Comparison of ENCODE assay signal across 22 cellular contexts in the genomic region with DNA sequence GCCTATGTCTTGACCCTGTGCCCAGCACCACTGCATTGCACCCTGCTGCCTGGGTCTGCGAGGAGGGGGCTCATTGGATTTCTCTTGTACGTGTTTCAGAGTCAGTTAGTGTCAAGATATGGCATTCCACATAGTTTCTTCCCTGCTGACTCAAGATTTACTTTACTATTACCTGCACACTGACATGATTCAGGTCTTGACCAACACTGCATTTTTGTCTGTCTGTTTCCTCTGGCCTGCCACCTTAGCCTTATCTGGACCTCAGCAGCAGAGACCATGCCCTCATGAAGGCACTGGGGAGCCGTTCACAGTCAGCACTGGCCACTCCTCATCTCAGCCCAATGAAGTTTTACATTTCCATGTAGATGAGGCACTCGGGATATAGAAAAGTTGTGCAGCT.
DNase-seq lines count a peak whose midpoint lies in the region; ATAC-seq and TF ChIP-seq lines count a peak whose summit lies in the region.
"Had no signal": no experiment of that assay in that cellular context is flagged by ENCODE, and none has a peak within 500 bp of the region (broad histone marks: within the 10 kb centered on the region; RNA-seq: fewer than 3 reads in every experiment).

No MANE protein-coding gene starts in this region.

- H3K9me3 Mint-ChIP-seq in Caco-2 (ENCODE audit: unreplicated experiment), result no peaks in the 10 kb centered on the region
- H3K9me3 Mint-ChIP-seq: activated B cell treated with CpG ODN at 0.5 μM for 24 hours; activated T-helper 17 cell treated with anti-CD3 and anti-CD28 coated beads, Interleukin-2, amount 50 U/mL, for 72 hours; CD4-positive, alpha-beta T cell had no signal

- peak overlapping the region; percentile 82 for H3K27ac ChIP-seq in brain microvascular endothelial cell
- peak overlapping the region; percentile 84 for H3K27ac ChIP-seq in muscle layer of colon (ENCODE audit: low read depth, low read length)
- H3K27ac ChIP-seq in subcutaneous abdominal adipose tissue (ENCODE audit: low read depth, low read length), result peak overlapping the region; percentile 94

- no peak overlapping the region for H3K4me3 Mint-ChIP-seq in Caco-2 (ENCODE audit: unreplicated experiment)
- H3K4me3 Mint-ChIP-seq: activated B cell treated with CpG ODN at 0.5 μM for 24 hours; activated T-helper 17 cell treated with anti-CD3 and anti-CD28 coated beads, Interleukin-2, amount 50 U/mL, for 72 hours; CD4-positive, alpha-beta T cell had no signal

- H3K4me1 Mint-ChIP-seq in Caco-2 (ENCODE audit: low read depth, unreplicated experiment), result peaks cover 35% of the 10 kb centered on the region

- in situ Hi-C loops in brain microvascular endothelial cell (cut with HindIII; ENCODE audit: low pct_ligation_motif_present, low sequenced_read_pairs), result no loop called here

- no peaks in the 10 kb centered on the region; the same call in 1 of the 2 replicates for H3K36me3 ChIP-seq in Caco-2 (ENCODE audit: control insufficient read depth, insufficient read depth, low read length)
- peaks cover 5% of the 10 kb centered on the region for H3K36me3 ChIP-seq in brain microvascular endothelial cell (replicated peaks)
- no peaks in the 10 kb centered on the region for H3K36me3 ChIP-seq in muscle layer of colon (ENCODE audit: insufficient read depth, low read length)
- H3K36me3 ChIP-seq in subcutaneous abdominal adipose tissue (ENCODE audit: control insufficient read depth in 5 of 5, insufficient read depth in 5 of 5, low read length in 5 of 5), result peaks cover 0 to 32% (median 4%) of the 10 kb centered on the region in 5 donors
- no peaks in the 10 kb centered on the region for H3K36me3 ChIP-seq in mucosa of descending colon (ENCODE audit: low read depth)
- H3K36me3 ChIP-seq: adrenal gland had no signal

- no peaks in the 10 kb centered on the region for H3K27me3 Mint-ChIP-seq in Caco-2 (ENCODE audit: insufficient read depth, unreplicated experiment)
- H3K27me3 Mint-ChIP-seq: activated B cell treated with CpG ODN at 0.5 μM for 24 hours; activated T-helper 17 cell treated with anti-CD3 and anti-CD28 coated beads, Interleukin-2, amount 50 U/mL, for 72 hours; CD4-positive, alpha-beta T cell had no signal

- H3K4me1 ChIP-seq in Caco-2 (peaks cover 38% of the 10 kb centered on the region), muscle layer of colon (ENCODE audit: insufficient read depth, low read length) (peaks cover 73% of the 10 kb centered on the region), subcutaneous abdominal adipose tissue (ENCODE audit: control insufficient read depth in 5 of 5, insufficient read depth in 5 of 5, low read length in 5 of 5) (peaks cover 22 to 67% (median 56%) of the 10 kb centered on the region in 5 donors), mucosa of descending colon (ENCODE audit: low read depth) (no peaks in the 10 kb centered on the region)

- H3K4me3 ChIP-seq in Caco-2 (ENCODE audit: low read depth, low read length) (no peak overlapping the region), brain microvascular endothelial cell (ENCODE audit: low read depth, low read length) (no peak overlapping the region), muscle layer of colon (ENCODE audit: low read depth in 1 of 2, low read length in 2 of 2) (no peak overlapping the region), subcutaneous abdominal adipose tissue (ENCODE audit: low read depth in 1 of 5, low read length in 5 of 5) (no peak overlapping the region), mucosa of descending colon (no peak overlapping the region)
- H3K4me3 ChIP-seq: adrenal gland, SJSA1 had no signal

- H3K27me3 ChIP-seq in Caco-2 (replicated peaks; ENCODE audit: control insufficient read depth, insufficient read depth, low read length) (no peaks in the 10 kb centered on the region), brain microvascular endothelial cell (replicated peaks) (no peaks in the 10 kb centered on the region), muscle layer of colon (ENCODE audit: control insufficient read depth in 1 of 2, insufficient read depth in 2 of 2, low read length in 2 of 2) (no peaks in the 10 kb centered on the region), subcutaneous abdominal adipose tissue (ENCODE audit: control insufficient read depth in 5 of 5, insufficient read depth in 4 of 5, low read length in 5 of 5) (no peaks in the 10 kb centered on the region)
- H3K27me3 ChIP-seq: adrenal gland, SJSA1 had no signal

- POLR2A ChIA-PET in Caco-2 (lab: Charles Lee), result no interaction called here

- TF ChIP-seq CTCF in Caco-2 (IDR thresholded peaks at IDR 0.05; ENCODE audit: insufficient read depth in 1 of 2, low read depth in 1 of 2, low read length in 1 of 2, severe bottlenecking in 1 of 2, unreplicated experiment in 1 of 2) (no peak), brain microvascular endothelial cell (IDR thresholded peaks at IDR 0.05; ENCODE audit: low read depth, low read length, missing control alignments) (no peak), mucosa of descending colon (IDR thresholded peaks at IDR 0.05) (no peak)

- DNase-seq in Caco-2, result no peak
- DNase-seq in brain microvascular endothelial cell, result no peak
- no peak for DNase-seq in amniotic stem cell (lab: John Stamatoyannopoulos, UW)
- no peak for DNase-seq in mucosa of descending colon
- DNase-seq: ACHN; activated B cell treated with CpG ODN at 0.5 μM for 24 hours; adrenal gland; CD4-positive, alpha-beta T cell; DMS53; Karpas-422; kidney glomerular epithelial cell; midbrain; NCI-H1105; NCI-H524 treated with DMSO at 0.1 percent for 48 hours; stimulated activated CD4-positive, alpha-beta T cell treated with anti-CD3 and anti-CD28 coated beads, Interleukin-2, amount 100 ng/mL, for 24 hours; T-helper 2 cell had no signal

- BruUV-seq in Caco-2 (replicated peaks; lab: Mats Ljungman, UMichigan), result no TSS peak

- H3K9me3 ChIP-seq in Caco-2, result no peaks in the 10 kb centered on the region
- no peaks in the 10 kb centered on the region for H3K9me3 ChIP-seq in muscle layer of colon (ENCODE audit: low read length)
- no peaks in the 10 kb centered on the region for H3K9me3 ChIP-seq in subcutaneous abdominal adipose tissue (ENCODE audit: control insufficient read depth in 5 of 5, low read length in 5 of 5)
- H3K9me3 ChIP-seq in mucosa of descending colon, result no peaks in the 10 kb centered on the region
- H3K9me3 ChIP-seq: adrenal gland, SJSA1 had no signal

- H3K27ac Mint-ChIP-seq in Caco-2 (ENCODE audit: unreplicated experiment), result peak overlapping the region; percentile 63
- H3K27ac Mint-ChIP-seq: activated B cell treated with CpG ODN at 0.5 μM for 24 hours; activated T-helper 17 cell treated with anti-CD3 and anti-CD28 coated beads, Interleukin-2, amount 50 U/mL, for 72 hours; CD4-positive, alpha-beta T cell had no signal

- no peak overlapping the region for H3K9ac ChIP-seq in muscle layer of colon (ENCODE audit: low read length)
- peak overlapping the region in 1 of 5 donors; percentile 53 for H3K9ac ChIP-seq in subcutaneous abdominal adipose tissue (ENCODE audit: low read length in 5 of 5)

- CTCF ChIA-PET in Caco-2 (lab: Charles Lee), result no interaction called here

- peaks cover 42% of the 10 kb centered on the region for H3K36me3 Mint-ChIP-seq in Caco-2 (ENCODE audit: insufficient read depth, unreplicated experiment)

- intact Hi-C loops in Caco-2 (cut with micrococcal nuclease; ENCODE audit: unreplicated experiment), result loop anchor here (5.0 kb wide), 1 partner anchor 155 kb away; a partner anchor contains a TSS
- intact Hi-C loops in mucosa of descending colon (cut with DNase I, micrococcal nuclease), result no loop called here

- ATAC-seq in HG03460 (IDR thresholded peaks at IDR 0.05; ENCODE audit: unreplicated experiment) (no peak), HG02571 (IDR thresholded peaks at IDR 0.05; ENCODE audit: unreplicated experiment) (no peak), mucosa of descending colon (no peak)
- ATAC-seq: activated T-helper 17 cell treated with anti-CD3 and anti-CD28 coated beads, Interleukin-2, amount 50 U/mL, for 72 hours had no signal
